Comparison of ENCODE assay signal across 17 cellular contexts in the genomic region with DNA sequence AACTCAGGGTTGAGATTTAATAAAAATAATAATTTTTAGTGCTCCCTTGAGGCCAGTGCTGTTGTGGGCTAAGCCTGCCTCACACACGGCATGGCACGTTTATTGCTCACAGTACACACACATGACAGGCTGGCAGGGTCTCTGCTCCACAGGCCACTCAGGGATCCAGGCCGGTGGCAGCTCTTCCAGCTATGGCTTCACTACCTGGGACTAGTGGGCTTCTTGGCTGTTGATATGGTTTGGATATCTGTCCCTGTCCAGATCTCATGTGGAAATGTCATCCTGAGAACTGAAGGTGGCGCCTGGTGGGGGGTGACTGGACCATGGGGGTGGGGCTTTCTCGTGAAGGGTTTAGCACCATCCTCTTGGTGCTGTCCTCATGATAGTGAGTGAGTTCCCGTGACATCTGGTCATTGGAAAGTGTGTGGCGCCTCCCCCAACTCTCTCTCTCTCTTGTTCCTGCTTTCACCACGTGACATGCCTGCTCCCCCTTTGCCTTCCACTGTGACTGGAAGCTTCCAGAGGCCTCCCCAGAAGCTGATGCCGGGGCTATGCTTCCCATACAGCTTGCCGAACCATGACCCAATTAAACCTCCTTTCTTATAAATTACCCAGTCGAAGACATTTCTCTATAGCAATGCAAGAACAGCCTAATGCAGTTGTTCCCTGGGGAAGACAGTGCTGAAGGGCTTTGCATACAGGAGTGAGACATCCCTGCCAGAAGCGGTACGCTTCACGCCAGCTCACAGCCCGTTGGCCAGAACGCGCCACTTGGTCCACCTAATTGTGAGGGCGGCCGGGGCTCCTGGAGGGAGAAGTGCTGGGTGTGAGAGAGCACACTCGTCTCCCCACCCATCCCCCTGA.
"Had no signal": no experiment of that assay in that cellular context is flagged by ENCODE, and none has a peak within 500 bp of the region (broad histone marks: within the 10 kb centered on the region; RNA-seq: fewer than 3 reads in every experiment).

No MANE protein-coding gene starts in this region.

- H3K36me3 Mint-ChIP-seq: immature natural killer cell, memory B cell, mesothelial cell of epicardium, naive B cell had no signal

- DNase-seq: effector CD4-positive, alpha-beta T cell; endodermal cell; erythroblast; foreskin keratinocyte; immature natural killer cell; lower lobe of right lung; naive B cell; ovary; small intestine; stimulated activated CD4-positive, alpha-beta T cell treated with anti-CD3 and anti-CD28 coated beads, Interleukin-2, amount 100 ng/mL, for 48 hours; stimulated activated naive CD4-positive, alpha-beta T cell treated with Interleukin-2 at 50 U/mL for 16 hours; trophoblast cell had no signal

- H3K9me3 Mint-ChIP-seq: endodermal cell, memory B cell, mesothelial cell of epicardium, nephron had no signal

- H3K9me3 ChIP-seq: left lung, lower lobe of right lung, ovary had no signal

- H3K27ac ChIP-seq: coronary artery, foreskin keratinocyte, left lung, lower lobe of right lung, ovary had no signal

- H3K4me3 ChIP-seq: coronary artery, left lung, lower lobe of right lung, ovary had no signal

- H3K4me3 Mint-ChIP-seq: endodermal cell, immature natural killer cell, memory B cell, mesothelial cell of epicardium, naive B cell, nephron had no signal

- H3K4me1 Mint-ChIP-seq: endodermal cell, immature natural killer cell, memory B cell, mesothelial cell of epicardium, naive B cell, nephron had no signal

- H3K27me3 ChIP-seq: foreskin keratinocyte, ovary had no signal

- H3K4me1 ChIP-seq: foreskin keratinocyte, left lung, lower lobe of right lung had no signal

- H3K36me3 ChIP-seq: left lung, lower lobe of right lung, ovary had no signal

- ATAC-seq: foreskin keratinocyte, left lung, lower lobe of right lung had no signal
